In the genomic region with DNA sequence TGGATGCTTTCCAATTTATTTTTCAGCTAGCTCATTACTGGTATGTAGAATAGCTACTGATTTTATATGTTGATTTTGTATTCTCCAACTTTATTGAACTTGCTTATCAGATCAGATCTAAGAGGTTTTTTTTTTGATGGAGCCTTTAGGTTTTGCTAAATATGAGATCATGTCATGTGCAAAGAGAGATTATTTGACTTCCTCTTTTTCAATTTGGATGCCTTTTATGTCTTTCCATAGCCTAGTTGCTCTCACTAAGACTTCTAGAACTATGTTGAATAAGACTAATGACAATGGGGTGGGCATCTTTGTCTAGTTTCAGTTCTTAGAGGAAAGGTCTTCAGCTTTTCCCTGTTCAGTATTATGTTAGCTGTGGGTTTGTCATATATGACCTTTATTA, we compare ENCODE assay signal across 19 cellular contexts. TPM values are rescaled to one million over a fixed set of nuclear protein-coding genes. Genes with fewer than 3 reads are reported as not detected.
DNase-seq lines count a peak whose midpoint lies in the region; ATAC-seq, FAIRE-seq and TF ChIP-seq lines count a peak whose summit lies in the region.
"Had no signal": no experiment of that assay in that cellular context is flagged by ENCODE, and none has a peak within 500 bp of the region (broad histone marks: within the 10 kb centered on the region; RNA-seq: fewer than 3 reads in every experiment).

No MANE protein-coding gene starts in this region.

- no peaks in the 10 kb centered on the region for H3K4me1 ChIP-seq in astrocyte (ENCODE audit: insufficient read depth, low read length)
- H3K4me1 ChIP-seq: BE2C had no signal

- H3K27me3 ChIP-seq in astrocyte (ENCODE audit: insufficient read depth, low read length), result no peaks in the 10 kb centered on the region
- H3K27me3 ChIP-seq: BE2C had no signal

- H2AFZ ChIP-seq in astrocyte (ENCODE audit: low read depth, low read length), result no peak overlapping the region

- FAIRE-seq in GM12891 (lab: Jason Lieb, UNC) (no peak), astrocyte (lab: Jason Lieb, UNC) (peak; percentile 95), GM12892 (lab: Jason Lieb, UNC) (no peak)
- FAIRE-seq: G401.6, H1 had no signal

- no peak overlapping the region for H3K4me3 ChIP-seq in astrocyte (ENCODE audit: insufficient read depth, low read depth, low read length)

- no peaks in the 10 kb centered on the region for H3K36me3 ChIP-seq in astrocyte (ENCODE audit: insufficient read depth, low read length)
- H3K36me3 ChIP-seq: BE2C had no signal

- H3K27ac ChIP-seq in astrocyte (ENCODE audit: low read depth, low read length), result no peak overlapping the region

- H3K4me2 ChIP-seq in astrocyte (ENCODE audit: low read length), result no peak overlapping the region

- H3K36me3 Mint-ChIP-seq in astrocyte (ENCODE audit: low read depth, unreplicated experiment), result no peaks in the 10 kb centered on the region
- H3K36me3 Mint-ChIP-seq in stimulated activated naive B cell treated with anti-CD40 and anti-IgM and Interleukin-4, amounts not matched to agents 10 μg/mL and 1 μg/mL and 100 μg/mL, for 72 hours, result peaks cover 0 to 6% of the 10 kb centered on the region in 2 donors
- H3K36me3 Mint-ChIP-seq: CD4-positive, CD25-positive, alpha-beta regulatory T cell had no signal

- no peaks in the 10 kb centered on the region for H3K79me2 ChIP-seq in astrocyte (ENCODE audit: insufficient read depth, low read length)

- DNase-seq in GM12891 (ENCODE audit: insufficient read length, low spot score) (no peak), OCI-M1 (lab: John Stamatoyannopoulos, UW) (peak; percentile 59), astrocyte (ENCODE audit: low read depth) (no peak), GM12892 (ENCODE audit: insufficient read length) (no peak), NCI-H2196 treated with DMSO at 0.1 percent for 48 hours (lab: John Stamatoyannopoulos, UW; ENCODE audit: unreplicated experiment) (no peak)
- DNase-seq in stimulated activated naive B cell treated with anti-CD40 and anti-IgM and Interleukin-4, amounts not matched to agents 10 μg/mL and 1 μg/mL and 100 μg/mL, for 72 hours, result no peak
- DNase-seq: ACHN; BE2C; C1 segment of cervical spinal cord; CD4-positive, CD25-positive, alpha-beta regulatory T cell; CD8-positive, alpha-beta memory T cell; COR-L47; DMS 273 treated with DMSO at 0.1 percent for 48 hours; DMS53; H9 had no signal

- no peaks in the 10 kb centered on the region for H3K4me1 Mint-ChIP-seq in astrocyte (ENCODE audit: low read depth, unreplicated experiment)
- peaks cover 0 to 23% of the 10 kb centered on the region in 2 donors for H3K4me1 Mint-ChIP-seq in stimulated activated naive B cell treated with anti-CD40 and anti-IgM and Interleukin-4, amounts not matched to agents 10 μg/mL and 1 μg/mL and 100 μg/mL, for 72 hours

- no peak overlapping the region for H3K4me3 Mint-ChIP-seq in astrocyte (ENCODE audit: unreplicated experiment)
- no peak overlapping the region for H3K4me3 Mint-ChIP-seq in stimulated activated naive B cell treated with anti-CD40 and anti-IgM and Interleukin-4, amounts not matched to agents 10 μg/mL and 1 μg/mL and 100 μg/mL, for 72 hours
- H3K4me3 Mint-ChIP-seq: CD4-positive, CD25-positive, alpha-beta regulatory T cell; CD8-positive, alpha-beta memory T cell; H9 had no signal

- H3K9me3 ChIP-seq in astrocyte (ENCODE audit: insufficient read depth, low read depth, low read length), result no peaks in the 10 kb centered on the region
- H3K9me3 ChIP-seq: BE2C had no signal

- no peak overlapping the region for H3K27ac Mint-ChIP-seq in astrocyte (ENCODE audit: unreplicated experiment)
- no peak overlapping the region for H3K27ac Mint-ChIP-seq in stimulated activated naive B cell treated with anti-CD40 and anti-IgM and Interleukin-4, amounts not matched to agents 10 μg/mL and 1 μg/mL and 100 μg/mL, for 72 hours
- H3K27ac Mint-ChIP-seq: CD4-positive, CD25-positive, alpha-beta regulatory T cell; H9 had no signal

- no peaks in the 10 kb centered on the region for H3K27me3 Mint-ChIP-seq in astrocyte (ENCODE audit: low read depth, unreplicated experiment)
- no peaks in the 10 kb centered on the region for H3K27me3 Mint-ChIP-seq in stimulated activated naive B cell treated with anti-CD40 and anti-IgM and Interleukin-4, amounts not matched to agents 10 μg/mL and 1 μg/mL and 100 μg/mL, for 72 hours
- H3K27me3 Mint-ChIP-seq: CD4-positive, CD25-positive, alpha-beta regulatory T cell; CD8-positive, alpha-beta memory T cell had no signal

- TF ChIP-seq POLR2A in GM12891 (IDR thresholded peaks at IDR 0.05; ENCODE audit: low read depth, low read length), result no peak
- no peak for TF ChIP-seq POLR2A in GM12892 (IDR thresholded peaks at IDR 0.05; ENCODE audit: low read depth, low read length)

- no peak for TF ChIP-seq CTCF in astrocyte (IDR thresholded peaks at IDR 0.05; ENCODE audit: insufficient read depth, low read depth, low read length)

- no peaks in the 10 kb centered on the region for H4K20me1 ChIP-seq in astrocyte (ENCODE audit: insufficient read depth, low read length)

- ATAC-seq in stimulated activated naive B cell treated with anti-CD40 and anti-IgM and Interleukin-4, amounts not matched to agents 10 μg/mL and 1 μg/mL and 100 μg/mL, for 72 hours (replicated peaks), result peak; percentile 27 to 29
- ATAC-seq in HG02973 (IDR thresholded peaks at IDR 0.05; ENCODE audit: unreplicated experiment), result no peak

- no peak overlapping the region for H3K9ac ChIP-seq in astrocyte (ENCODE audit: low read length)

- H3K9me3 Mint-ChIP-seq in astrocyte (ENCODE audit: unreplicated experiment), result peaks cover 2% of the 10 kb centered on the region
- peaks cover 5 to 9% of the 10 kb centered on the region in 2 donors for H3K9me3 Mint-ChIP-seq in stimulated activated naive B cell treated with anti-CD40 and anti-IgM and Interleukin-4, amounts not matched to agents 10 μg/mL and 1 μg/mL and 100 μg/mL, for 72 hours

TF ChIP-seq in GM12891, 5 proteins besides CTCF, POLR2A, EP300 and RAD21:
- TF ChIP-seq TAF1 (IDR thresholded peaks at IDR 0.05; ENCODE audit: low read depth, low read length) (no peak), SPI1 (IDR thresholded peaks at IDR 0.05; ENCODE audit: low read depth, low read length) (peak; percentile 59)

RNA-seq across cellular contexts. Expression of a gene that starts 11.7 kb away (rescaled TPM):
- polyA plus RNA-seq in GM12891 (2012; ENCODE audit: low read depth, missing spikeins), result 0.26 TPM
- 3.2 and 3.9 TPM in 2 replicates for total RNA-seq in astrocyte
- 1.2 TPM for polyA plus RNA-seq in GM12892 (2012; ENCODE audit: missing spikeins)
- total RNA-seq: HT-29 had no signal
